Comparison of ENCODE assay signal across 9 cellular contexts in genomic region chr15:70245932-70246622, GRCh38.
A peak's percentile ranks its signal among the peaks of the same experiment; 100 is the strongest.
DNase-seq lines count a peak whose midpoint lies in the region; ATAC-seq and TF ChIP-seq lines count a peak whose summit lies in the region.
"Had no signal": no experiment of that assay in that cellular context is flagged by ENCODE, and none has a peak within 500 bp of the region (broad histone marks: within the 10 kb centered on the region; RNA-seq: fewer than 3 reads in every experiment).

No MANE protein-coding gene starts in this region.

- no peak overlapping the region for H4K5ac ChIP-seq in IMR-90 (ENCODE audit: low read depth, low read length)

- no peak overlapping the region for H3K4me2 ChIP-seq in IMR-90 (ENCODE audit: low read depth, low read length)

- H3K27ac ChIP-seq in IMR-90 (ENCODE audit: insufficient read depth, low read length) (no peak overlapping the region), esophagus squamous epithelium (no peak overlapping the region)

- BruUV-seq in IMR-90 (replicated peaks; lab: Mats Ljungman, UMichigan) (no TSS peak), MCF 10A (replicated peaks; lab: Mats Ljungman, UMichigan) (no TSS peak)

- H3K9ac ChIP-seq in IMR-90 (ENCODE audit: low read depth, low read length), result no peak overlapping the region

- no peak overlapping the region for H4K91ac ChIP-seq in IMR-90 (ENCODE audit: insufficient read depth, low read depth, low read length)

- no peak overlapping the region for H3K4me3 Mint-ChIP-seq in MCF 10A (ENCODE audit: unreplicated experiment)

- H3K27me3 ChIP-seq in IMR-90 (ENCODE audit: control insufficient read depth, insufficient read depth, low read length) (peaks cover 36% of the 10 kb centered on the region), esophagus squamous epithelium (peaks cover 0 to 7% (median 0%) of the 10 kb centered on the region in 4 donors)

- in situ Hi-C loops in IMR-90 (cut with MboI; ENCODE audit: low sequenced_read_pairs), result no loop called here

- DNase-seq in CD1c-positive myeloid dendritic cell (ENCODE audit: extremely low spot score) (peak; percentile 93), IMR-90 (peak; percentile 11), MCF 10A (ENCODE audit: unreplicated experiment) (peak; percentile 91), mucosa of gallbladder (ENCODE audit: low spot score) (peak; percentile 34), esophagus squamous epithelium (lab: John Stamatoyannopoulos, UW) (no peak), COR-L47 (lab: John Stamatoyannopoulos, UW) (no peak)
- DNase-seq in activated naive CD4-positive, alpha-beta T cell treated with anti-CD3 and anti-CD28 coated beads, Interleukin-2, amount 50 U/mL, for 16 hours, result no peak
- DNase-seq: stimulated activated CD4-positive, alpha-beta T cell treated with anti-CD3 and anti-CD28 coated beads, Interleukin-4, amount 100 ng/mL, for 4 hours had no signal

- no peaks in the 10 kb centered on the region; the same call in 1 of the 2 replicates for H3K9me1 ChIP-seq in IMR-90 (ENCODE audit: insufficient read depth, low read length)

- H3K36me3 ChIP-seq in IMR-90 (ENCODE audit: control insufficient read depth, insufficient read depth, low read length) (no peaks in the 10 kb centered on the region), esophagus squamous epithelium (no peaks in the 10 kb centered on the region)

- H3K4me1 Mint-ChIP-seq in MCF 10A (ENCODE audit: insufficient read depth, unreplicated experiment), result peaks cover 12% of the 10 kb centered on the region

- dilution Hi-C loops in IMR-90 (cut with HindIII; ENCODE audit: low sequenced_read_pairs, unreplicated experiment), result no loop called here

- no peak overlapping the region for H2BK20ac ChIP-seq in IMR-90 (ENCODE audit: low read depth, low read length)

- POLR2A ChIA-PET in IMR-90 (lab: Charles Lee; ENCODE audit: unreplicated experiment), result no interaction called here
- POLR2A ChIA-PET in MCF 10A (lab: Yijun Ruan, JAX), result no interaction called here

- no peak overlapping the region for H3K23ac ChIP-seq in IMR-90 (ENCODE audit: low read depth, low read length)

- no peak overlapping the region for H2AK5ac ChIP-seq in IMR-90 (ENCODE audit: low read depth, low read length)

- no peak overlapping the region for H2BK120ac ChIP-seq in IMR-90 (ENCODE audit: low read depth, low read length)

- CTCF ChIA-PET in IMR-90 (lab: Yijun Ruan, JAX), result no interaction called here
- CTCF ChIA-PET in MCF 10A (lab: Yijun Ruan, JAX), result no interaction called here

- no peaks in the 10 kb centered on the region for H3K36me3 Mint-ChIP-seq in MCF 10A (ENCODE audit: insufficient read depth, unreplicated experiment)

- no peaks in the 10 kb centered on the region for H4K20me1 ChIP-seq in IMR-90 (ENCODE audit: insufficient read depth, low read length)

- no peak overlapping the region for H4K8ac ChIP-seq in IMR-90 (ENCODE audit: low read depth in 2 of 2, low read length in 2 of 2)

- no peak overlapping the region for H3K27ac Mint-ChIP-seq in MCF 10A (ENCODE audit: low read depth, unreplicated experiment)

- no peak overlapping the region for H3K14ac ChIP-seq in IMR-90 (replicated peaks; ENCODE audit: low read depth, low read length)

- no peak overlapping the region for H2AK9ac ChIP-seq in IMR-90 (replicated peaks; ENCODE audit: low read depth, low read length, poor library complexity)

- no peak overlapping the region for H3K56ac ChIP-seq in IMR-90 (ENCODE audit: extremely low read depth, insufficient read depth, low read length)

- no peak overlapping the region for H2BK5ac ChIP-seq in IMR-90 (ENCODE audit: low read depth, low read length, poor library complexity, severe bottlenecking)

- no peak overlapping the region for H2BK15ac ChIP-seq in IMR-90 (ENCODE audit: low read depth, low read length)

- H3K4me1 ChIP-seq in IMR-90 (ENCODE audit: control insufficient read depth, insufficient read depth, low read length) (no peaks in the 10 kb centered on the region), esophagus squamous epithelium (peaks cover 6 to 21% (median 17%) of the 10 kb centered on the region in 3 donors)

- no peaks in the 10 kb centered on the region for H3K9me3 Mint-ChIP-seq in MCF 10A (ENCODE audit: unreplicated experiment)

- intact Hi-C loops in IMR-90 (cut with micrococcal nuclease), result no loop called here
- intact Hi-C loops in MCF 10A (cut with micrococcal nuclease), result no loop called here
- intact Hi-C loops in esophagus squamous epithelium (cut with DNase I), result no loop called here

- H3K4me3 ChIP-seq in IMR-90 (ENCODE audit: insufficient read depth, low read depth, low read length) (no peak overlapping the region), esophagus squamous epithelium (no peak overlapping the region)

- H3K18ac ChIP-seq in IMR-90 (ENCODE audit: low read depth, low read length), result no peak overlapping the region

- WGBS in IMR-90 (ENCODE audit: extremely low coverage in 2 of 2, insufficient read length in 1 of 2), 2 experiments, result 80% methylated on average over 2 of the region's 12 CpGs; no CpG with 5 or more reads in 1 of the 2 experiments
- 50% methylated on average over 2 of the region's 12 CpGs; no CpG with 5 or more reads in 1 of the 2 donors for WGBS in esophagus squamous epithelium, 2 donors

- no peak overlapping the region for H3K4ac ChIP-seq in IMR-90 (ENCODE audit: low read depth, low read length)

- H3K9me3 ChIP-seq in IMR-90 (ENCODE audit: control insufficient read depth, insufficient read depth, low read length), result no peaks in the 10 kb centered on the region
- no peaks in the 10 kb centered on the region for H3K9me3 ChIP-seq in esophagus squamous epithelium

- no peak for TF ChIP-seq RAD21 in IMR-90 (IDR thresholded peaks at IDR 0.05; ENCODE audit: low read length)

- H3K79me1 ChIP-seq in IMR-90 (ENCODE audit: low read depth in 1 of 2, low read length in 2 of 2), result no peaks in the 10 kb centered on the region

- H3K27me3 Mint-ChIP-seq in MCF 10A (ENCODE audit: insufficient read depth, unreplicated experiment), result no peaks in the 10 kb centered on the region

- TF ChIP-seq CTCF in IMR-90 (conservative IDR thresholded peaks at IDR 0.05; ENCODE audit: low read depth, low read length), result no peak
- TF ChIP-seq CTCF in MCF 10A (IDR thresholded peaks at IDR 0.05; ENCODE audit: unreplicated experiment), result no peak
- TF ChIP-seq CTCF in esophagus squamous epithelium (IDR thresholded peaks at IDR 0.05), result no peak

- no peak overlapping the region for H2AFZ ChIP-seq in IMR-90 (replicated peaks; ENCODE audit: low read length, poor library complexity)

- TF ChIP-seq POLR2A in IMR-90 (IDR thresholded peaks at IDR 0.05; ENCODE audit: low read depth, low read length) (no peak), esophagus squamous epithelium (IDR thresholded peaks at IDR 0.05) (no peak)

- ATAC-seq in IMR-90 (ENCODE audit: low read depth) (peak; percentile 42; the same call in 1 of the 2 replicates), HG02852 (IDR thresholded peaks at IDR 0.05; ENCODE audit: unreplicated experiment) (no peak)

TF ChIP-seq in IMR-90, 13 proteins besides CTCF, POLR2A, EP300 and RAD21:
- no peak for TF ChIP-seq MAFK (IDR thresholded peaks at IDR 0.05; ENCODE audit: low read depth, low read length)
- TF ChIP-seq CHD1 (IDR thresholded peaks at IDR 0.05; ENCODE audit: low read depth, low read length), result no peak
- TF ChIP-seq, protein P1, sequence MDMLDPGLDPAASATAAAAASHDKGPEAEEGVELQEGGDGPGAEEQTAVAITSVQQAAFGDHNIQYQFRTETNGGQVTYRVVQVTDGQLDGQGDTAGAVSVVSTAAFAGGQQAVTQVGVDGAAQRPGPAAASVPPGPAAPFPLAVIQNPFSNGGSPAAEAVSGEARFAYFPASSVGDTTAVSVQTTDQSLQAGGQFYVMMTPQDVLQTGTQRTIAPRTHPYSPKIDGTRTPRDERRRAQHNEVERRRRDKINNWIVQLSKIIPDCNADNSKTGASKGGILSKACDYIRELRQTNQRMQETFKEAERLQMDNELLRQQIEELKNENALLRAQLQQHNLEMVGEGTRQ (IDR thresholded peaks at IDR 0.05; ENCODE audit: low read depth, low read length), result no peak
- no peak for TF ChIP-seq MAZ (IDR thresholded peaks at IDR 0.05; ENCODE audit: borderline replicate concordance, low read depth, low read length)
- TF ChIP-seq NFE2L2 (IDR thresholded peaks at IDR 0.05; ENCODE audit: low read depth, low read length), result no peak
- TF ChIP-seq RCOR1 (IDR thresholded peaks at IDR 0.05; ENCODE audit: insufficient replicate concordance, low read length), result no peak
- no peak for TF ChIP-seq CEBPB (IDR thresholded peaks at IDR 0.05; ENCODE audit: low read depth, low read length)
- TF ChIP-seq FOS (IDR thresholded peaks at IDR 0.05; ENCODE audit: low read depth, low read length), result no peak
- TF ChIP-seq ELK1 (IDR thresholded peaks at IDR 0.05; ENCODE audit: borderline replicate concordance, low read depth, low read length), result no peak
- no peak for TF ChIP-seq SMC3 (IDR thresholded peaks at IDR 0.05; ENCODE audit: low read depth, low read length)
- no peak for TF ChIP-seq RFX5 (IDR thresholded peaks at IDR 0.05; ENCODE audit: low read depth, low read length)
- no peak for TF ChIP-seq MXI1 (IDR thresholded peaks at IDR 0.05; ENCODE audit: borderline replicate concordance, low read depth, low read length)
- TF ChIP-seq BHLHE40 (IDR thresholded peaks at IDR 0.05; ENCODE audit: low read depth, low read length), result no peak

Comparison
In these comparisons a context has a peak if more than half of its experiments do, and no peak if none do; other contexts are left out.
1. DNase-seq: peak in CD1c-positive myeloid dendritic cell (single experiment), IMR-90 (single experiment), MCF 10A (single experiment) and mucosa of gallbladder (single experiment); none in esophagus squamous epithelium (single experiment), COR-L47 (single experiment) and activated naive CD4-positive, alpha-beta T cell treated with anti-CD3 and anti-CD28 coated beads, Interleukin-2, amount 50 U/mL, for 16 hours (single experiment).